ENCODE assay signal across 8 cellular contexts in the genomic region with DNA sequence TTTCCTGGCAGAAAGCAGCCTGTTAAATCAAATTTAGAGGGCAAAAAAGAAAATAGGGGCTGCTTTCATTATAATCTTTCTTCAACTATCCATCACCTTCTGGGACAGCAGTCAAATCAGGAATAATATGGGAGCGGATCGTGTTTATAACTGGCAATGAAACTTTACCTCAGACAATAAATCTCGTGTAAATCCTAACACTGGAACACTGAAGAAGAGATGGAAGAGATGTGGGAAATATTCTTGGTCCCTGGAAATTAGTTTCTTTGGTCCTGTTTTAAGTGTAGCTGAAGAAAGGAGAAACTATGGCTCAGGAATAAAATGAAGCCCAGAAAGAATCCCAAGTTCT.
A peak's percentile ranks its signal among the peaks of the same experiment; 100 is the strongest.
DNase-seq lines count a peak whose midpoint lies in the region; ATAC-seq and TF ChIP-seq lines count a peak whose summit lies in the region.

No MANE protein-coding gene starts in this region.

- 25 to 33% (median 29%) methylated on average over 3 of the region's 3 CpGs for WGBS in ovary, 3 donors

- no TSS peak for BruUV-seq in PC-3 (replicated peaks; lab: Mats Ljungman, UMichigan)

- H3F3A ChIP-seq in PC-3 (ENCODE audit: low read length, unreplicated experiment) = no peaks in the 10 kb centered on the region

- intact Hi-C loops in CD4-positive, alpha-beta memory T cell (cut with micrococcal nuclease) = loop anchor here (2.0 kb wide), 2 partner anchors 36 to 76 kb away; no protein-coding TSS in a partner anchor
- intact Hi-C loops in PC-3 (cut with micrococcal nuclease) = no loop called here
- intact Hi-C loops in ovary (cut with DNase I) = no loop called here

- no peaks in the 10 kb centered on the region for H3K27me3 ChIP-seq in CD4-positive, alpha-beta memory T cell (ENCODE audit: insufficient read depth, low read length)
- H3K27me3 ChIP-seq in PC-3 (ENCODE audit: low read length) (no peaks in the 10 kb centered on the region), ovary (no peaks in the 10 kb centered on the region)

- TF ChIP-seq POLR2A in ovary (IDR thresholded peaks at IDR 0.05) = no peak

- H3K4me3 Mint-ChIP-seq in CD4-positive, alpha-beta memory T cell = peak overlapping the region; percentile 83 to 94 (median 89)

- no peaks in the 10 kb centered on the region for H3K36me3 ChIP-seq in CD4-positive, alpha-beta memory T cell (ENCODE audit: insufficient read depth, low read length)
- peaks cover 3% of the 10 kb centered on the region; the same call in 1 of the 2 replicates for H3K36me3 ChIP-seq in PC-3 (ENCODE audit: low read depth, low read length)
- no peaks in the 10 kb centered on the region for H3K36me3 ChIP-seq in ovary

- H3K4me2 ChIP-seq in PC-3 (ENCODE audit: low read length) = peak overlapping the region; percentile 73

- peak overlapping the region; percentile 72 for H3K27ac ChIP-seq in CD4-positive, alpha-beta memory T cell (ENCODE audit: low read depth, low read length)
- no peak overlapping the region for H3K27ac ChIP-seq in PC-3 (ENCODE audit: low read length)
- peak overlapping the region in 1 of 2 donors; percentile 74 for H3K27ac ChIP-seq in ovary

- peak overlapping the region; percentile 32 to 68 for H3K4me3 ChIP-seq in CD4-positive, alpha-beta memory T cell (ENCODE audit: low read length in 2 of 2)
- H3K4me3 ChIP-seq in PC-3 (ENCODE audit: low read length) = peak overlapping the region; percentile 50; the same call in 1 of the 2 replicates
- peak overlapping the region; percentile 49 for H3K4me3 ChIP-seq in epithelial cell of proximal tubule (ENCODE audit: low read depth, low read length)
- peak overlapping the region; percentile 25 for H3K4me3 ChIP-seq in ovary

- H3K9ac ChIP-seq in PC-3 (ENCODE audit: low read length) = peak overlapping the region; percentile 24; the same call in 1 of the 2 replicates

- TF ChIP-seq CTCF in PC-3 (conservative IDR thresholded peaks at IDR 0.05; ENCODE audit: low read depth, low read length) = no peak
- no peak for TF ChIP-seq CTCF in epithelial cell of proximal tubule (conservative IDR thresholded peaks at IDR 0.05; ENCODE audit: low read depth, low read length)
- TF ChIP-seq CTCF in ovary (IDR thresholded peaks at IDR 0.05) = no peak

- no peak for DNase-seq in CD4-positive, alpha-beta memory T cell
- no peak for DNase-seq in PC-3
- DNase-seq in epithelial cell of proximal tubule (ENCODE audit: low read depth) = no peak
- DNase-seq in ovary = no peak
- DNase-seq in stimulated activated naive CD4-positive, alpha-beta T cell treated with Interleukin-2 at 50 U/mL for 16 hours (lab: John Stamatoyannopoulos, UW) = no peak
- DNase-seq in mesenteric fat pad (ENCODE audit: low spot score) = no peak
- no peak for DNase-seq in AG08396 (ENCODE audit: low spot score)

- CTCF ChIA-PET in CD4-positive, alpha-beta memory T cell (lab: Charles Lee; ENCODE audit: partially characterized antibody) = interaction anchor here (1.1 to 3.6 kb wide), 4 partner anchors 17 to 77 kb away, joined by 3 to 12 read pairs (median 6); a partner anchor contains a TSS
- CTCF ChIA-PET in PC-3 (lab: Charles Lee) = no interaction called here

- POLR2A ChIA-PET in CD4-positive, alpha-beta memory T cell (lab: Charles Lee; ENCODE audit: partially characterized antibody) = interaction anchor here (0.7 to 11.1 kb wide), 8 partner anchors 19 to 122 kb away, joined by 3 to 172 read pairs (median 6); a partner anchor contains a TSS
- POLR2A ChIA-PET in PC-3 (lab: Charles Lee; ENCODE audit: unreplicated experiment) = no interaction called here

- peaks cover 31 to 58% (median 41%) of the 10 kb centered on the region in 4 donors for H3K4me1 Mint-ChIP-seq in CD4-positive, alpha-beta memory T cell

- no peak for TF ChIP-seq EP300 in ovary (IDR thresholded peaks at IDR 0.05)

- no peaks in the 10 kb centered on the region for H3K27me3 Mint-ChIP-seq in CD4-positive, alpha-beta memory T cell

- H2AFZ ChIP-seq in PC-3 (ENCODE audit: low read length) = no peak overlapping the region

- ATAC-seq in PC-3 (no peak; the same call in 1 of the 2 replicates), HG03439 (IDR thresholded peaks at IDR 0.05; ENCODE audit: unreplicated experiment) (no peak)

- H3K9me3 ChIP-seq in CD4-positive, alpha-beta memory T cell (ENCODE audit: control insufficient read depth in 1 of 2, low read length in 2 of 2) = no peaks in the 10 kb centered on the region
- H3K9me3 ChIP-seq in PC-3 (ENCODE audit: low read length) (no peaks in the 10 kb centered on the region), ovary (no peaks in the 10 kb centered on the region)

- no peaks in the 10 kb centered on the region for H3K9me2 ChIP-seq in PC-3 (replicated peaks; ENCODE audit: low read length)

- peak overlapping the region; percentile 95 to 98 (median 97) for H3K27ac Mint-ChIP-seq in CD4-positive, alpha-beta memory T cell

- no peaks in the 10 kb centered on the region for H4K20me1 ChIP-seq in PC-3 (ENCODE audit: low read length)

- peaks cover 0 to 10% of the 10 kb centered on the region in 2 donors for H3K36me3 Mint-ChIP-seq in CD4-positive, alpha-beta memory T cell

- H3K79me2 ChIP-seq in PC-3 (ENCODE audit: low read length) = no peaks in the 10 kb centered on the region

- peaks cover 41% of the 10 kb centered on the region for H3K4me1 ChIP-seq in CD4-positive, alpha-beta memory T cell (ENCODE audit: insufficient read depth, low read length)
- peaks cover 6% of the 10 kb centered on the region; the same call in 1 of the 2 replicates for H3K4me1 ChIP-seq in PC-3 (ENCODE audit: insufficient read depth, low read length)
- peaks cover 2% of the 10 kb centered on the region for H3K4me1 ChIP-seq in ovary (ENCODE audit: insufficient read depth)

- no peaks in the 10 kb centered on the region for H3K9me3 Mint-ChIP-seq in CD4-positive, alpha-beta memory T cell
